20 cellular contexts compared by ENCODE assay signal in the genomic region with DNA sequence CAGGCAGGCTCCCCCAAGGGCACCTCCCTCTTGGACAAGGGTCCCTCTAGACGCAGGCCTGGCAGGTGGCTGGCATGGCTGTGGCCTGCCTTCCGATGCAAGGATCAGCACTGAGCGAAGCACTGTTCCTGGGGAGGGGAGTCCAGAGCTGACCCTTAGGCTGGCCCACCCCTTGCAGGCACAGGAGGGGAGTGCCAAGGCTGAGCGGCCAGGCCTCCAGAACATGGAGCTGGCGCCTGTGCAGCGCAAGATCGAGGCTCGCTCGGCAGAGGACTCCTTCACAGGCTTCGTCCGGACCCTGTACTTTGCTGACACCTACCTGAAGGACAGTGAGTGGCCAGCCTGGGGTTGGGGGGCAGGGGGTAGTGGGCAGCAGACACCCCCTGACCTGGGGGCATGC. TPM values are rescaled to one million over a fixed set of nuclear protein-coding genes. Genes with fewer than 3 reads are reported as not detected.
DNase-seq lines count a peak whose midpoint lies in the region; ATAC-seq and TF ChIP-seq lines count a peak whose summit lies in the region.
"Had no signal": no experiment of that assay in that cellular context is flagged by ENCODE, and none has a peak within 500 bp of the region (broad histone marks: within the 10 kb centered on the region; RNA-seq: fewer than 3 reads in every experiment).

No MANE protein-coding gene starts in this region.

- H2BK5ac ChIP-seq in neuronal stem cell (ENCODE audit: low read length) = no peak overlapping the region

- H3K27me3 ChIP-seq in right cardiac atrium (ENCODE audit: control insufficient read depth, insufficient read depth) = no peaks in the 10 kb centered on the region
- no peaks in the 10 kb centered on the region for H3K27me3 ChIP-seq in right atrium auricular region
- H3K27me3 ChIP-seq in neuronal stem cell (ENCODE audit: control insufficient read depth in 3 of 3, insufficient read depth in 3 of 3, low read depth in 1 of 3, low read length in 3 of 3) = peaks cover 0 to 13% (median 0%) of the 10 kb centered on the region in 3 experiments

- H3K27me3 Mint-ChIP-seq in activated B cell treated with CpG ODN at 0.5 μM for 24 hours = no peaks in the 10 kb centered on the region
- H3K27me3 Mint-ChIP-seq: activated naive CD8-positive, alpha-beta T cell; activated T-cell treated with anti-CD3 and anti-CD28 coated beads, Interleukin-2, amount 50 U/mL, for 24 hours; CD4-positive, alpha-beta T cell; naive thymus-derived CD4-positive, alpha-beta T cell; type B pancreatic cell had no signal

- DNase-seq in right cardiac atrium (peak in 2 of 3 donors; percentile 13 to 38), right atrium auricular region (ENCODE audit: low spot score) (no peak), activated B cell treated with CpG ODN at 0.5 μM for 24 hours (no peak), neuronal stem cell (ENCODE audit: low spot score) (no peak), T-helper 9 cell (no peak), NCI-H1048 (lab: John Stamatoyannopoulos, UW) (no peak)
- DNase-seq: ACHN; activated CD4-positive, alpha-beta T cell treated with anti-CD3 and anti-CD28 coated beads, Interleukin-2, amount 50 U/mL, for 1 hour; activated T-cell treated with anti-CD3 and anti-CD28 coated beads, Interleukin-2, amount 50 U/mL, for 24 hours; CD4-positive, alpha-beta T cell; NCI-H187; NK-92 treated with Interleukin-12 subunit alpha and Interleukin-12 subunit beta, amount 100 ng/mL, for 24 hours; psoas muscle; SHP77 had no signal

- no peaks in the 10 kb centered on the region for H3K9me3 Mint-ChIP-seq in activated B cell treated with CpG ODN at 0.5 μM for 24 hours
- H3K9me3 Mint-ChIP-seq: activated T-cell treated with anti-CD3 and anti-CD28 coated beads, Interleukin-2, amount 50 U/mL, for 24 hours; CD4-positive, alpha-beta T cell; naive thymus-derived CD4-positive, alpha-beta T cell; type B pancreatic cell had no signal

- H3K36me3 ChIP-seq in right atrium auricular region (no peaks in the 10 kb centered on the region), neuronal stem cell (replicated peaks in 1 of 2; ENCODE audit: control insufficient read depth in 2 of 2, insufficient read depth in 2 of 2, low read length in 2 of 2) (peaks cover 0 to 7% of the 10 kb centered on the region in 2 donors)

- no peak for ATAC-seq in right cardiac atrium
- no peak for ATAC-seq in activated B cell treated with CpG ODN at 0.5 μM for 24 hours (ENCODE audit: low read depth)
- no peak for ATAC-seq in HG03135 (IDR thresholded peaks at IDR 0.05; ENCODE audit: unreplicated experiment)
- no peak for ATAC-seq in GM19035 (IDR thresholded peaks at IDR 0.05; ENCODE audit: unreplicated experiment)
- ATAC-seq: HepG2 had no signal

- TF ChIP-seq CTCF in right atrium auricular region (IDR thresholded peaks at IDR 0.05) (no peak), activated B cell treated with CpG ODN at 0.5 μM for 24 hours (IDR thresholded peaks at IDR 0.05) (no peak)

- peaks cover 27% of the 10 kb centered on the region for H3K4me1 Mint-ChIP-seq in activated B cell treated with CpG ODN at 0.5 μM for 24 hours

- peaks cover 1% of the 10 kb centered on the region for H3K36me3 Mint-ChIP-seq in activated B cell treated with CpG ODN at 0.5 μM for 24 hours (ENCODE audit: low read depth)

- H3K4me1 ChIP-seq in right cardiac atrium (ENCODE audit: control insufficient read depth, insufficient read depth, low read length) (no peaks in the 10 kb centered on the region), right atrium auricular region (no peaks in the 10 kb centered on the region), neuronal stem cell (ENCODE audit: control insufficient read depth in 2 of 2, insufficient read depth in 1 of 2, low read depth in 1 of 2, low read length in 2 of 2) (peaks cover 0 to 15% of the 10 kb centered on the region in 2 donors)
- H3K4me1 ChIP-seq: psoas muscle had no signal

- H3K14ac ChIP-seq in neuronal stem cell (ENCODE audit: low read length) = no peak overlapping the region

- H4K91ac ChIP-seq in neuronal stem cell (ENCODE audit: low read depth, low read length, poor library complexity) = no peak overlapping the region

- intact Hi-C loops in right cardiac atrium (cut with DNase I) = no loop called here
- intact Hi-C loops in activated B cell treated with CpG ODN at 0.5 μM for 24 hours (cut with micrococcal nuclease) = loop anchor here (1.0 to 2.0 kb wide), 3 partner anchors 19 to 54 kb away; partner anchors contain the start of genes LLGL2 and TSEN54

- 91% methylated on average over 11 of the region's 11 CpGs for WGBS in right cardiac atrium
- no CpG with 5 or more reads among the region's 11 CpGs for WGBS in neuronal stem cell (ENCODE audit: extremely low coverage in 2 of 2, insufficient read length in 2 of 2, insufficient replicate concordance in 1 of 2), 2 donors

- CTCF ChIA-PET in activated B cell treated with CpG ODN at 0.5 μM for 24 hours (lab: Charles Lee) = interaction anchor here (0.8 to 1.6 kb wide), 4 partner anchors 18 to 281 kb away, joined by 3 to 9 read pairs (median 3); partner anchors contain the start of genes SLC25A19 and TSEN54

- H3K4me3 ChIP-seq in right cardiac atrium (ENCODE audit: low read length) (no peak overlapping the region), right atrium auricular region (no peak overlapping the region), neuronal stem cell (ENCODE audit: low read length in 2 of 2) (no peak overlapping the region)
- H3K4me3 ChIP-seq: psoas muscle had no signal

- H2AK5ac ChIP-seq in neuronal stem cell (ENCODE audit: low read depth, low read length) = no peak overlapping the region

- H3K4me3 Mint-ChIP-seq in activated B cell treated with CpG ODN at 0.5 μM for 24 hours = no peak overlapping the region
- H3K4me3 Mint-ChIP-seq: activated naive CD8-positive, alpha-beta T cell; activated T-cell treated with anti-CD3 and anti-CD28 coated beads, Interleukin-2, amount 50 U/mL, for 24 hours; CD4-positive, alpha-beta T cell; type B pancreatic cell had no signal

- no peak overlapping the region for H3K18ac ChIP-seq in neuronal stem cell (ENCODE audit: low read length)

- no peak overlapping the region for H3K9ac ChIP-seq in neuronal stem cell (ENCODE audit: low read depth, low read length, poor library complexity)

- H3K27ac Mint-ChIP-seq in activated B cell treated with CpG ODN at 0.5 μM for 24 hours = peak overlapping the region; percentile 92
- H3K27ac Mint-ChIP-seq: activated naive CD8-positive, alpha-beta T cell; CD4-positive, alpha-beta T cell; type B pancreatic cell had no signal

- H3K79me1 ChIP-seq in neuronal stem cell (ENCODE audit: low read depth, low read length) = peaks cover 3% of the 10 kb centered on the region

- no peak overlapping the region for H3K4me2 ChIP-seq in neuronal stem cell (ENCODE audit: insufficient read depth, low read length, poor library complexity, severe bottlenecking)

- peak overlapping the region; percentile 23 for H3K4ac ChIP-seq in neuronal stem cell (ENCODE audit: low read length)

- no peak overlapping the region for H2BK15ac ChIP-seq in neuronal stem cell (ENCODE audit: low read length)

- no peak overlapping the region for H3K23ac ChIP-seq in neuronal stem cell (ENCODE audit: low read depth, low read length, poor library complexity)

- no peak overlapping the region for H2BK12ac ChIP-seq in neuronal stem cell (ENCODE audit: low read length)

- no peak overlapping the region for H4K8ac ChIP-seq in neuronal stem cell (ENCODE audit: low read depth, low read length)

- peak overlapping the region; percentile 90 for H2AFZ ChIP-seq in neuronal stem cell (ENCODE audit: low read length)

- H3K9me3 ChIP-seq in right cardiac atrium (ENCODE audit: control insufficient read depth, low read length) = no peaks in the 10 kb centered on the region
- H3K9me3 ChIP-seq in right atrium auricular region = no peaks in the 10 kb centered on the region
- H3K9me3 ChIP-seq in neuronal stem cell (replicated peaks in 1 of 2; ENCODE audit: control insufficient read depth in 2 of 2, insufficient read depth in 1 of 2, low read depth in 1 of 2, low read length in 2 of 2) = no peaks in the 10 kb centered on the region
- H3K9me3 ChIP-seq: psoas muscle had no signal

- POLR2A ChIA-PET in activated B cell treated with CpG ODN at 0.5 μM for 24 hours (lab: Charles Lee) = interaction anchor here (1.0 to 2.4 kb wide), 10 partner anchors 10 to 209 kb away, joined by 3 to 29 read pairs (median 6); partner anchors contain the start of genes LLGL2, MYO15B, TMEM94 and TSEN54

- no peak overlapping the region for H2BK120ac ChIP-seq in neuronal stem cell (ENCODE audit: low read depth, low read length)

- no peak overlapping the region for H3K27ac ChIP-seq in right cardiac atrium (ENCODE audit: low read length)
- no peak overlapping the region for H3K27ac ChIP-seq in right atrium auricular region
- H3K27ac ChIP-seq in neuronal stem cell (replicated peaks; ENCODE audit: low read length) = no peak overlapping the region
- H3K27ac ChIP-seq: psoas muscle had no signal

RNA-seq across cellular contexts. Expression of gene MYO15B, which starts 16.8 kb away (rescaled TPM):
- total RNA-seq in right cardiac atrium (100 to 1,000 TPM in 1 of 4 donors, 10 to 100 TPM in 3; 75.8 to 131 (median 93.4) TPM), right atrium auricular region (10 to 100 TPM; 29.3 to 34.3 TPM), activated B cell treated with CpG ODN at 0.5 μM for 24 hours (207 and 264 TPM in 2 replicates)
- polyA plus RNA-seq in right cardiac atrium = 70.9 TPM
- polyA plus RNA-seq in neuronal stem cell (2013, experiment 1 of 2) = 8.5 TPM
- polyA plus RNA-seq in neuronal stem cell (2013, experiment 2 of 2) = 8.9 TPM

RNA-seq across cellular contexts. Expression of gene LLGL2, which starts 45.3 kb away (rescaled TPM):
- total RNA-seq in right cardiac atrium = 10 to 100 TPM in 1 of 4 donors, 1 to 10 TPM in 3; 5.7 to 10.4 (median 7.6) TPM
- polyA plus RNA-seq in right cardiac atrium = 8.6 TPM
- 1 to 10 TPM; 4.1 to 8.5 TPM for total RNA-seq in right atrium auricular region
- total RNA-seq in activated B cell treated with CpG ODN at 0.5 μM for 24 hours = 27.5 and 29.9 TPM in 2 replicates
- polyA plus RNA-seq in neuronal stem cell (2013, experiment 1 of 2) = 25.2 TPM
- polyA plus RNA-seq in neuronal stem cell (2013, experiment 2 of 2) = 26.4 TPM

RNA-seq across cellular contexts. Expression of gene TSEN54, which starts 54.4 kb away (rescaled TPM):
- total RNA-seq in right cardiac atrium (1 to 10 TPM; 5.9 to 7.1 (median 6.8) TPM), right atrium auricular region (10 to 100 TPM in 1 of 2 donors, 1 to 10 TPM in 1; 9.6 to 13.8 TPM), activated B cell treated with CpG ODN at 0.5 μM for 24 hours (21.0 and 24.9 TPM in 2 replicates)
- polyA plus RNA-seq in right cardiac atrium = 9.6 TPM
- polyA plus RNA-seq in neuronal stem cell (2013, experiment 1 of 2) = 21.2 TPM
- polyA plus RNA-seq in neuronal stem cell (2013, experiment 2 of 2) = 24.0 TPM

RNA-seq across cellular contexts. Expression of gene CASKIN2, which starts 55.4 kb away (rescaled TPM):
- 10 to 100 TPM; 38.0 to 50.4 (median 46.4) TPM for total RNA-seq in right cardiac atrium
- 25.9 TPM for polyA plus RNA-seq in right cardiac atrium
- total RNA-seq in right atrium auricular region = 10 to 100 TPM; 18.3 to 28.7 TPM
- total RNA-seq in activated B cell treated with CpG ODN at 0.5 μM for 24 hours = 1.2 and 1.4 TPM in 2 replicates
- 7.5 TPM for polyA plus RNA-seq in neuronal stem cell (2013, experiment 1 of 2)
- polyA plus RNA-seq in neuronal stem cell (2013, experiment 2 of 2) = 7.9 TPM

Comparison
In these comparisons a context has a peak if more than half of its experiments do, and no peak if none do; other contexts are left out.
1. DNase-seq: peak in right cardiac atrium (2 of 3); none in right atrium auricular region (single experiment), activated B cell treated with CpG ODN at 0.5 μM for 24 hours (single experiment), neuronal stem cell (single experiment), T-helper 9 cell (single experiment) and NCI-H1048 (single experiment).